ENCODE assay signal across 8 cellular contexts in the genomic region with DNA sequence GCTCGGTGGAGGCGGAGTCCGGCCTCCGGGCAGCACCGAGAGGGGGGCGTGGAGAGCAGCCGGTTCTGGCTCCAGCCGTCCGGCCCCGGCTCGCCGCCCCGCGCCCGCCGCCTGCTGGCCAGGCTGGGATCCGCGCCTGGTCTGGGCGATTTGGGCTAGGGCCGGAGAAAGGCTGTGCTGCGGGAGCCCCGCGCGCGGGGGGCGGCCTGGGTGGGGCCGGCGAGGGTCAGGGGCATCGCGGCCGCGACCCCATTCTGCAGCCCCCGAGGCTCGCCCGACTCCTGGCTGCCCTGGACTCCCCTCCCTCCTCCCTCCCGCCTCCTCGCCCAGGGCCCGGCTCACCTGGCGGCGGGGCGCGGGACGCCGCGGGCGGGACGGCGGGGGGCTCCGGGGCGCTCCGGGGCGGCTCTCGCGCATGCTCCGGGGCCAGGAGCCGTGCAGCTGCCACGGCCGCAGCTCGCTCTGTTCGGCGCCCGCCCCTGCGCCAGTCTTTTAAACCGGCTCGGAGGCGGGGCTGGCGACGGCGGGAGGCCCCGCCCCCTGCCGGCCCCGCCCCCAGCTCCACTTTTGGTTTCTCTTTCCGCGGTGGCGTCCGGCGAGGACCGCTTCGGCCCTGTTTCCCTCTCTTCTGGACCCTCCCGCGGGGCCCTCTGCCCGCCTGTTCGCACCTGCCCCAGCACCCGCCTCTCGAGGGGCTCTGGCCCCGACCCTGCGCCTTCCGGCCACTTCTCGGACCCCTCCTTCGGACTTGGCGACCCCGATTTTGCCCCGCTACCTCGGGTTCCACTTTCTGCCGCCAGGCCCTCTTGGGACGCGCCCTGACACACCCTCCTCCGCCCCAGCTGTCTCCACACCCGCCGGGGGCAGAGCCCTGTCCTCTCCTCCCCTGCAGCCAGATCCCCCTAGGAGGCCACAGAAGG. TPM values are rescaled to one million over a fixed set of nuclear protein-coding genes. Genes with fewer than 3 reads are reported as not detected.
A peak's percentile ranks its signal among the peaks of the same experiment; 100 is the strongest.
DNase-seq lines count a peak whose midpoint lies in the region; ATAC-seq and TF ChIP-seq lines count a peak whose summit lies in the region.

A gene with protein sequence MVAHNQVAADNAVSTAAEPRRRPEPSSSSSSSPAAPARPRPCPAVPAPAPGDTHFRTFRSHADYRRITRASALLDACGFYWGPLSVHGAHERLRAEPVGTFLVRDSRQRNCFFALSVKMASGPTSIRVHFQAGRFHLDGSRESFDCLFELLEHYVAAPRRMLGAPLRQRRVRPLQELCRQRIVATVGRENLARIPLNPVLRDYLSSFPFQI (minus strand): TSS at position 468 of the 920 bp plus-strand sequence. CDS start 726 bp downstream, outside the sequence.

- H3K9me3 ChIP-seq in adipocyte (ENCODE audit: control insufficient read depth, low read length) (no peaks in the 10 kb centered on the region), upper lobe of left lung (no peaks in the 10 kb centered on the region)

- H3K36me3 ChIP-seq in adipocyte (ENCODE audit: control insufficient read depth, insufficient read depth, low read length, severe bottlenecking) = no peaks in the 10 kb centered on the region
- H3K36me3 ChIP-seq in upper lobe of left lung = peaks cover 0 to 7% (median 0%) of the 10 kb centered on the region in 4 donors

- 0 to 1% methylated on average over 29 to 54 of the region's 100 CpGs for WGBS in upper lobe of left lung, 2 donors

- H3K9ac ChIP-seq in adipocyte (ENCODE audit: low read length) = peak within 1 kb of the TSS; percentile 88

- peak in 3 of 4 donors; percentile 95 to 99 (median 96) for TF ChIP-seq POLR2A in upper lobe of left lung (IDR thresholded peaks at IDR 0.05)

- TF ChIP-seq CTCF in GM12865 (IDR thresholded peaks at IDR 0.05; ENCODE audit: insufficient read depth, low read depth, low read length, missing control alignments) (peak; percentile 82), progenitor cell of endocrine pancreas (IDR thresholded peaks at IDR 0.05; ENCODE audit: unreplicated experiment) (peak; percentile 98), upper lobe of left lung (IDR thresholded peaks at IDR 0.05) (peak; percentile 96 to 100 (median 100))

- H3K27ac Mint-ChIP-seq in progenitor cell of endocrine pancreas = peak within 1 kb of the TSS; percentile 98

- H3K9me3 Mint-ChIP-seq in progenitor cell of endocrine pancreas (ENCODE audit: low read depth) = no peaks in the 10 kb centered on the region

- peaks cover 20% of the 10 kb centered on the region for H3K4me1 Mint-ChIP-seq in progenitor cell of endocrine pancreas (ENCODE audit: low read depth)

- H3K27me3 ChIP-seq in adipocyte (replicated peaks; ENCODE audit: control insufficient read depth, insufficient read depth, low read length) = no peaks in the 10 kb centered on the region
- no peaks in the 10 kb centered on the region for H3K27me3 ChIP-seq in upper lobe of left lung

- DNase-seq in GM12865 (ENCODE audit: low read depth) (peak; percentile 95), NAMALWA (ENCODE audit: low spot score) (peak; percentile 89), SW480 (ENCODE audit: low spot score) (peak; percentile 75), adipocyte (ENCODE audit: low read depth) (peak; percentile 95), left cardiac atrium (peak; percentile 87), progenitor cell of endocrine pancreas (ENCODE audit: low spot score, unreplicated experiment) (peak; percentile 94), upper lobe of left lung (peak; percentile 87 to 98)

- H3K4me1 ChIP-seq in adipocyte (ENCODE audit: control insufficient read depth, insufficient read depth, low read length) = peaks cover 22% of the 10 kb centered on the region
- peaks cover 42 to 51% (median 45%) of the 10 kb centered on the region in 4 donors for H3K4me1 ChIP-seq in upper lobe of left lung

- TF ChIP-seq EP300 in upper lobe of left lung (IDR thresholded peaks at IDR 0.05) = peak in 1 of 4 donors; percentile 37

- H3K4me3 ChIP-seq in GM12865 (ENCODE audit: low read depth, low read length) = peak within 1 kb of the TSS; percentile 68
- H3K4me3 ChIP-seq in adipocyte (ENCODE audit: low read length) = peak within 1 kb of the TSS; percentile 86
- peak within 1 kb of the TSS; percentile 73 to 93 (median 90) for H3K4me3 ChIP-seq in upper lobe of left lung

- peaks cover 3% of the 10 kb centered on the region for H3K27me3 Mint-ChIP-seq in progenitor cell of endocrine pancreas

- ATAC-seq in HG02571 (IDR thresholded peaks at IDR 0.05; ENCODE audit: unreplicated experiment) (peak; percentile 48), left cardiac atrium (peak; percentile 83 to 84), upper lobe of left lung (ENCODE audit: low FRiP score in 2 of 2) (peak; percentile 89)

- peaks cover 2% of the 10 kb centered on the region for H3K36me3 Mint-ChIP-seq in progenitor cell of endocrine pancreas (ENCODE audit: insufficient read depth)

- peak within 1 kb of the TSS; percentile 89 for H3K4me3 Mint-ChIP-seq in progenitor cell of endocrine pancreas (ENCODE audit: low read depth)

- intact Hi-C loops in left cardiac atrium (cut with DNase I) = loop anchor here (2.0 to 10.0 kb wide), 6 partner anchors 81 to 285 kb away; no protein-coding TSS in a partner anchor

- H3K27ac ChIP-seq in upper lobe of left lung = peak within 1 kb of the TSS; percentile 91 to 100 (median 96)

RNA-seq across cellular contexts. Expression of the gene that starts here (rescaled TPM):
- total RNA-seq in left cardiac atrium = 1 to 10 TPM; 5.8 to 8.8 TPM
- 6.6 and 6.8 TPM in 2 replicates for total RNA-seq in progenitor cell of endocrine pancreas
- total RNA-seq in upper lobe of left lung = 10 to 100 TPM in 5 of 6 donors, 1 to 10 TPM in 1; 9.4 to 36.6 (median 18.5) TPM

Comparison
In these comparisons a context has a peak if more than half of its experiments do, and no peak if none do; other contexts are left out.
1. Peak in every context shown above with its lines: DNase-seq, ATAC-seq, H3K4me3 ChIP-seq and H3K27ac ChIP-seq.